In genomic region chrX:30060718-30061117, GRCh38 we compare ENCODE assay signal across 10 cellular contexts.
DNase-seq lines count a peak whose midpoint lies in the region; ATAC-seq lines count a peak whose summit lies in the region.
"Had no signal": no experiment of that assay in that cellular context is flagged by ENCODE, and none has a peak within 500 bp of the region (broad histone marks: within the 10 kb centered on the region; RNA-seq: fewer than 3 reads in every experiment).

No MANE protein-coding gene starts in this region.

- no peaks in the 10 kb centered on the region for H3K27me3 Mint-ChIP-seq in activated T-cell treated with anti-CD3 and anti-CD28 coated beads, Interleukin-2, amount 50 U/mL, for 4 hours (ENCODE audit: low read depth)
- H3K27me3 Mint-ChIP-seq: activated CD4-positive, alpha-beta memory T cell treated with anti-CD3 and anti-CD28 coated beads for 36 hours had no signal

- DNase-seq in NCI-H1417 (lab: John Stamatoyannopoulos, UW), result peak; percentile 29 to 68 (median 55)
- no peak for DNase-seq in NCI-H1417 treated with DMSO at 0.1 percent for 48 hours (lab: John Stamatoyannopoulos, UW)
- DNase-seq in LHCN-M2 (ENCODE audit: low read depth), result peak; percentile 22
- DNase-seq in dermis blood vessel endothelial cell, result peak; percentile 5
- peak; percentile 47 for DNase-seq in pons (ENCODE audit: low spot score)
- DNase-seq in activated T-cell treated with anti-CD3 and anti-CD28 coated beads, Interleukin-2, amount 50 U/mL, for 4 hours, result no peak
- DNase-seq in activated CD8-positive, alpha-beta memory T cell treated with anti-CD3 and anti-CD28 coated beads, Interleukin-2, amount 50 U/mL, for 48 hours, result no peak
- DNase-seq: activated CD4-positive, alpha-beta memory T cell treated with anti-CD3 and anti-CD28 coated beads for 36 hours; NCI-H1048 had no signal

- H3K36me3 Mint-ChIP-seq in activated T-cell treated with anti-CD3 and anti-CD28 coated beads, Interleukin-2, amount 50 U/mL, for 4 hours (ENCODE audit: insufficient read depth), result no peaks in the 10 kb centered on the region
- H3K36me3 Mint-ChIP-seq: activated CD4-positive, alpha-beta memory T cell treated with anti-CD3 and anti-CD28 coated beads for 36 hours had no signal

- no peak overlapping the region for H3K4me3 Mint-ChIP-seq in activated T-cell treated with anti-CD3 and anti-CD28 coated beads, Interleukin-2, amount 50 U/mL, for 4 hours
- H3K4me3 Mint-ChIP-seq: activated CD4-positive, alpha-beta memory T cell treated with anti-CD3 and anti-CD28 coated beads for 36 hours had no signal

- no peaks in the 10 kb centered on the region for H3K9me3 Mint-ChIP-seq in activated T-cell treated with anti-CD3 and anti-CD28 coated beads, Interleukin-2, amount 50 U/mL, for 4 hours
- H3K9me3 Mint-ChIP-seq: activated CD4-positive, alpha-beta memory T cell treated with anti-CD3 and anti-CD28 coated beads for 36 hours had no signal

- H3K4me1 Mint-ChIP-seq in activated T-cell treated with anti-CD3 and anti-CD28 coated beads, Interleukin-2, amount 50 U/mL, for 4 hours (ENCODE audit: low read depth), result no peaks in the 10 kb centered on the region

- no peak for ATAC-seq in HG02763 (IDR thresholded peaks at IDR 0.05; ENCODE audit: unreplicated experiment)
- ATAC-seq in activated T-cell treated with anti-CD3 and anti-CD28 coated beads, Interleukin-2, amount 50 U/mL, for 4 hours, result no peak

Comparison
In these comparisons a context has a peak if more than half of its experiments do, and no peak if none do; other contexts are left out.
1. DNase-seq: peak in NCI-H1417 (3 of 3), LHCN-M2 (single experiment), dermis blood vessel endothelial cell (single experiment) and pons (single experiment); none in NCI-H1417 treated with DMSO at 0.1 percent for 48 hours (single experiment), activated T-cell treated with anti-CD3 and anti-CD28 coated beads, Interleukin-2, amount 50 U/mL, for 4 hours (single experiment) and activated CD8-positive, alpha-beta memory T cell treated with anti-CD3 and anti-CD28 coated beads, Interleukin-2, amount 50 U/mL, for 48 hours (single experiment).